ENCODE assay signal across 6 cellular contexts in the genomic region with DNA sequence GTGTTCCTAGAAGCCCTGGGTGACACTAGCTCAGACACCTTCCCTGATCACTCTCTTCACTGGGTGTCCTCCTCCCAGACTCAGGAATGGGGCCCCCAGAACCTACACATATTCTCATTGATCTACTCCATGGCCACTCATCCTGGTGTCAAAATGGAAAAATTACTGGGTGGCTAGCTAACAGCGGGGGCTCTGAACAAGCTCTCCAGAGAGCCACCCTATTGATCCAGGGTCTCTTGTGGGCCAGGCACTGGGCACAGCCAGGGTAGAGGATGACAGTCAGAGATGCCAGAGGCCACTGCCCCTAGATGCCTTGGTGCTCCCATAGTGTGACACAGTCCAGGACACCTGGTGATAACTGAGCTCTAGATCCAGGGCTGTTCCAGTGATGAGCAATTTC.
"Had no signal": no experiment of that assay in that cellular context is flagged by ENCODE, and none has a peak within 500 bp of the region (broad histone marks: within the 10 kb centered on the region; RNA-seq: fewer than 3 reads in every experiment).

No MANE protein-coding gene starts in this region.

- H3K4me3 ChIP-seq: GM23338 had no signal

- H3K27ac Mint-ChIP-seq: GM23338, IgD-negative memory B cell had no signal

- H3K4me1 Mint-ChIP-seq: IgD-negative memory B cell had no signal

- H3K9me3 Mint-ChIP-seq: GM23338, H9 had no signal

- DNase-seq: H9, HCEC 1CT, KBM-7 had no signal

- H3K36me3 Mint-ChIP-seq: IgD-negative memory B cell had no signal

- H3K4me3 Mint-ChIP-seq: GM23338, H9, IgD-negative memory B cell had no signal

- ATAC-seq: GM23338 had no signal

- H3K27ac ChIP-seq: KMS-11 had no signal
